1 cellular context compared by ENCODE assay signal in genomic region chrX:10617964-10618342, GRCh38.
TF ChIP-seq lines count a peak whose summit lies in the region.

No MANE protein-coding gene starts in this region.

TF ChIP-seq in HCT116, 20 proteins besides CTCF, POLR2A, EP300 and RAD21 (continued from another document):
- no peak for TF ChIP-seq REST (IDR thresholded peaks at IDR 0.05; ENCODE audit: low read depth)
